ENCODE assay signal across 23 cellular contexts in genomic region chr22:50318698-50319411, GRCh38. TPM values are rescaled to one million over a fixed set of nuclear protein-coding genes. Genes with fewer than 3 reads are reported as not detected.
DNase-seq lines count a peak whose midpoint lies in the region; ATAC-seq and TF ChIP-seq lines count a peak whose summit lies in the region.
"Had no signal": no experiment of that assay in that cellular context is flagged by ENCODE, and none has a peak within 500 bp of the region (broad histone marks: within the 10 kb centered on the region; RNA-seq: fewer than 3 reads in every experiment).

No MANE protein-coding gene starts in this region.

- WGBS in suprapubic skin: 82% methylated on average over 15 of the region's 21 CpGs

- TF ChIP-seq EP300 in suprapubic skin (IDR thresholded peaks at IDR 0.05): no peak

- ATAC-seq in naive thymus-derived CD4-positive, alpha-beta T cell: no peak
- ATAC-seq: esophagus mucosa, gastroesophageal sphincter, Panc1 had no signal

- H3K27ac ChIP-seq in naive thymus-derived CD4-positive, alpha-beta T cell (ENCODE audit: low read depth, low read length): no peak overlapping the region
- H3K27ac ChIP-seq in suprapubic skin: no peak overlapping the region
- H3K27ac ChIP-seq: gastroesophageal sphincter, HL-60, SK-N-MC, thyroid gland had no signal

- DNase-seq in 8988T (peak; percentile 15), CD14-positive monocyte (ENCODE audit: low spot score) (peak; percentile 46), NCI-H524 (lab: John Stamatoyannopoulos, UW) (peak; percentile 69 to 91), iPS-NIHi11 (ENCODE audit: low spot score) (peak; percentile 3), suprapubic skin (ENCODE audit: low spot score in 2 of 2) (no peak)
- DNase-seq in NK-92 treated with Interleukin-12 subunit alpha and Interleukin-12 subunit beta, amount 100 ng/mL, for 24 hours (lab: John Stamatoyannopoulos, UW): no peak
- DNase-seq in activated CD4-positive, alpha-beta T cell treated with anti-CD3 and anti-CD28 coated beads, Interleukin-2, amount 50 U/mL, for 4 hours: no peak
- DNase-seq in naive thymus-derived CD4-positive, alpha-beta T cell: no peak
- DNase-seq: activated CD4-positive, alpha-beta T cell treated with anti-CD3 and anti-CD28 coated beads for 1 hour; effector CD4-positive, alpha-beta T cell; NCI-H1436 treated with DMSO at 0.1 percent for 48 hours; NCI-H748 treated with DMSO at 0.1 percent for 48 hours; stimulated activated CD4-positive, alpha-beta T cell treated with anti-CD3 and anti-CD28 coated beads, Interleukin-1b, Interleukin-23, amount 100 ng/mL, for 48 hours; stimulated activated naive CD4-positive, alpha-beta T cell; T1000; thyroid gland had no signal

- intact Hi-C loops in CD14-positive monocyte (cut with micrococcal nuclease): no loop called here
- intact Hi-C loops in naive thymus-derived CD4-positive, alpha-beta T cell (cut with micrococcal nuclease): no loop called here

- CTCF ChIA-PET in naive thymus-derived CD4-positive, alpha-beta T cell (lab: Charles Lee): interaction anchor here (1.2 kb wide), 1 partner anchor 10 kb away, joined by 3 read pairs; no protein-coding TSS in a partner anchor

- H3K36me3 Mint-ChIP-seq in CD14-positive monocyte: peaks cover 0 to 2% of the 10 kb centered on the region in 2 donors
- no peaks in the 10 kb centered on the region for H3K36me3 Mint-ChIP-seq in naive thymus-derived CD4-positive, alpha-beta T cell
- H3K36me3 Mint-ChIP-seq: IgD-negative memory B cell had no signal

- H3K4me1 ChIP-seq in naive thymus-derived CD4-positive, alpha-beta T cell (ENCODE audit: control insufficient read depth in 2 of 2, insufficient read depth in 2 of 2, low read length in 2 of 2): peaks cover 11 to 13% of the 10 kb centered on the region in 2 donors
- peaks cover 10% of the 10 kb centered on the region for H3K4me1 ChIP-seq in suprapubic skin

- no peaks in the 10 kb centered on the region for H3K9me3 Mint-ChIP-seq in CD14-positive monocyte
- no peaks in the 10 kb centered on the region for H3K9me3 Mint-ChIP-seq in naive thymus-derived CD4-positive, alpha-beta T cell
- H3K9me3 Mint-ChIP-seq: IgD-negative memory B cell, nephron had no signal

- no peaks in the 10 kb centered on the region for H3K9me3 ChIP-seq in naive thymus-derived CD4-positive, alpha-beta T cell (ENCODE audit: control insufficient read depth in 2 of 3, low read length in 3 of 3)
- H3K9me3 ChIP-seq in suprapubic skin: no peaks in the 10 kb centered on the region
- H3K9me3 ChIP-seq: gastroesophageal sphincter, thyroid gland had no signal

- no peak overlapping the region for H3K4me3 ChIP-seq in naive thymus-derived CD4-positive, alpha-beta T cell (ENCODE audit: low read length)
- H3K4me3 ChIP-seq in suprapubic skin: no peak overlapping the region
- H3K4me3 ChIP-seq: gastroesophageal sphincter, SK-N-MC, thyroid gland had no signal

- H3K27ac Mint-ChIP-seq in CD14-positive monocyte: no peak overlapping the region
- no peak overlapping the region for H3K27ac Mint-ChIP-seq in naive thymus-derived CD4-positive, alpha-beta T cell
- H3K27ac Mint-ChIP-seq: nephron had no signal

- no peak for TF ChIP-seq POLR2A in suprapubic skin (IDR thresholded peaks at IDR 0.05)

- H3K4me1 Mint-ChIP-seq in CD14-positive monocyte: peaks cover 16% of the 10 kb centered on the region
- H3K4me1 Mint-ChIP-seq in naive thymus-derived CD4-positive, alpha-beta T cell: peaks cover 9 to 15% (median 12%) of the 10 kb centered on the region in 7 donors
- H3K4me1 Mint-ChIP-seq: nephron had no signal

- POLR2A ChIA-PET in naive thymus-derived CD4-positive, alpha-beta T cell (lab: Charles Lee): interaction anchor here (0.6 kb wide), 1 partner anchor 91 kb away, joined by 3 read pairs; no protein-coding TSS in a partner anchor

- H3K4me3 Mint-ChIP-seq in CD14-positive monocyte: no peak overlapping the region
- no peak overlapping the region for H3K4me3 Mint-ChIP-seq in naive thymus-derived CD4-positive, alpha-beta T cell
- H3K4me3 Mint-ChIP-seq: nephron had no signal

- peaks cover 3 to 10% (median 4%) of the 10 kb centered on the region in 3 donors for H3K27me3 Mint-ChIP-seq in CD14-positive monocyte (ENCODE audit: low read depth in 3 of 3)
- H3K27me3 Mint-ChIP-seq in naive thymus-derived CD4-positive, alpha-beta T cell: peaks cover 0 to under 1% (median 0%) of the 10 kb centered on the region in 5 donors
- H3K27me3 Mint-ChIP-seq: IgD-negative memory B cell had no signal

- H3K27me3 ChIP-seq in naive thymus-derived CD4-positive, alpha-beta T cell (ENCODE audit: control insufficient read depth in 2 of 2, insufficient read depth in 2 of 2, low read length in 2 of 2): no peaks in the 10 kb centered on the region
- no peaks in the 10 kb centered on the region for H3K27me3 ChIP-seq in suprapubic skin
- H3K27me3 ChIP-seq: gastroesophageal sphincter, thyroid gland had no signal

- no peaks in the 10 kb centered on the region for H3K36me3 ChIP-seq in naive thymus-derived CD4-positive, alpha-beta T cell (ENCODE audit: control insufficient read depth in 2 of 3, insufficient read depth in 3 of 3, low read length in 3 of 3)
- H3K36me3 ChIP-seq in suprapubic skin: no peaks in the 10 kb centered on the region
- H3K36me3 ChIP-seq: gastroesophageal sphincter, thyroid gland had no signal

- TF ChIP-seq CTCF in CD14-positive monocyte (IDR thresholded peaks at IDR 0.05) (no peak), suprapubic skin (IDR thresholded peaks at IDR 0.05) (no peak)

RNA-seq across cellular contexts. Expression of gene DENND6B, which starts 8.0 kb away (rescaled TPM):
- 1 to 10 TPM; 1.7 to 2.1 TPM for polyA plus RNA-seq in CD14-positive monocyte
- 1 to 10 TPM; 2.1 to 4.0 (median 2.8) TPM for total RNA-seq in naive thymus-derived CD4-positive, alpha-beta T cell
- under 1 TPM; 0.19 to 0.61 TPM for polyA plus RNA-seq in naive thymus-derived CD4-positive, alpha-beta T cell
- 1 to 10 TPM; 3.3 to 5.4 (median 3.4) TPM for total RNA-seq in suprapubic skin

RNA-seq across cellular contexts. Expression of gene PLXNB2, which starts 11.4 kb away (rescaled TPM):
- 10 to 100 TPM; 38.2 to 70.5 TPM for polyA plus RNA-seq in CD14-positive monocyte
- total RNA-seq in naive thymus-derived CD4-positive, alpha-beta T cell: 100 to 1,000 TPM in 1 of 5 experiments, 10 to 100 TPM in 2, 1 to 10 TPM in 2; 2.9 to 138 (median 12.6) TPM
- polyA plus RNA-seq in naive thymus-derived CD4-positive, alpha-beta T cell: under 1 TPM; 0.05 to 0.32 TPM
- total RNA-seq in suprapubic skin: 100 to 1,000 TPM; 117 to 231 (median 192) TPM

RNA-seq across cellular contexts. Expression of gene PPP6R2, which starts 24.3 kb away (rescaled TPM):
- 10 to 100 TPM in 1 of 2 donors, 1 to 10 TPM in 1; 9.1 to 10.3 TPM for polyA plus RNA-seq in CD14-positive monocyte
- 10 to 100 TPM; 57.8 to 88.1 (median 78.1) TPM for total RNA-seq in naive thymus-derived CD4-positive, alpha-beta T cell
- 10 to 100 TPM; 17.0 to 38.8 TPM for polyA plus RNA-seq in naive thymus-derived CD4-positive, alpha-beta T cell
- 10 to 100 TPM; 46.7 to 70.3 (median 64.6) TPM for total RNA-seq in suprapubic skin

RNA-seq across cellular contexts. Expression of gene MAPK11, which starts 48.7 kb away (rescaled TPM):
- polyA plus RNA-seq in CD14-positive monocyte: not detected
- total RNA-seq in naive thymus-derived CD4-positive, alpha-beta T cell: 10 to 100 TPM in 1 of 5 experiments, 1 to 10 TPM in 4; 1.3 to 22.9 (median 4.5) TPM
- polyA plus RNA-seq in naive thymus-derived CD4-positive, alpha-beta T cell: under 1 TPM; 0.13 to 0.19 TPM
- 1 to 10 TPM; 3.8 to 5.8 (median 4.5) TPM for total RNA-seq in suprapubic skin

RNA-seq across cellular contexts. Expression of gene MAPK12, which starts 57.4 kb away (rescaled TPM):
- polyA plus RNA-seq in CD14-positive monocyte: under 1 TPM; 0.06 to 0.13 TPM
- total RNA-seq in naive thymus-derived CD4-positive, alpha-beta T cell: 1 to 10 TPM; 1.7 to 6.2 (median 2.3) TPM
- under 1 TPM in 1 of 2 donors, not detected in 1; 0.07 TPM for polyA plus RNA-seq in naive thymus-derived CD4-positive, alpha-beta T cell
- 1 to 10 TPM; 1.3 to 5.7 (median 3.3) TPM for total RNA-seq in suprapubic skin

Comparison
In these comparisons a context has a peak if more than half of its experiments do, and no peak if none do; other contexts are left out.
1. DNase-seq: peak in 8988T (single experiment), CD14-positive monocyte (single experiment), NCI-H524 (2 of 2) and iPS-NIHi11 (single experiment); none in NK-92 treated with Interleukin-12 subunit alpha and Interleukin-12 subunit beta, amount 100 ng/mL, for 24 hours (single experiment), activated CD4-positive, alpha-beta T cell treated with anti-CD3 and anti-CD28 coated beads, Interleukin-2, amount 50 U/mL, for 4 hours (0 of 2), naive thymus-derived CD4-positive, alpha-beta T cell (0 of 9) and suprapubic skin (0 of 2).